19 cellular contexts compared by ENCODE assay signal in genomic region chr7:150412016-150412415, GRCh38. TPM values are rescaled to one million over a fixed set of nuclear protein-coding genes. Genes with fewer than 3 reads are reported as not detected.
DNase-seq lines count a peak whose midpoint lies in the region; ATAC-seq and TF ChIP-seq lines count a peak whose summit lies in the region.
"Had no signal": no experiment of that assay in that cellular context is flagged by ENCODE, and none has a peak within 500 bp of the region (broad histone marks: within the 10 kb centered on the region; RNA-seq: fewer than 3 reads in every experiment).

No MANE protein-coding gene starts in this region.

- H3K27ac Mint-ChIP-seq in T-helper 2 cell treated with Interferon-gamma antibody and Interleukin-4, amounts not matched to agents 5 μg/mL and 100 μg/mL, for 36 hours: peak overlapping the region; percentile 4
- peak overlapping the region; percentile 76; the same call in 1 of the 2 replicates for H3K27ac Mint-ChIP-seq in WTC11
- H3K27ac Mint-ChIP-seq in neural crest cell (ENCODE audit: unreplicated experiment): peak overlapping the region; percentile 17

- no peak overlapping the region for H3K4me3 ChIP-seq in BLaER1

- no peak overlapping the region for H3K9ac ChIP-seq in BLaER1

- peaks cover 10% of the 10 kb centered on the region for H3K4me1 Mint-ChIP-seq in T-helper 2 cell treated with Interferon-gamma antibody and Interleukin-4, amounts not matched to agents 5 μg/mL and 100 μg/mL, for 36 hours (ENCODE audit: low read depth)
- H3K4me1 Mint-ChIP-seq in WTC11: peaks cover 11% of the 10 kb centered on the region
- H3K4me1 Mint-ChIP-seq in neural crest cell: peaks cover 49% of the 10 kb centered on the region

- no peaks in the 10 kb centered on the region for H3K9me3 Mint-ChIP-seq in T-helper 2 cell treated with Interferon-gamma antibody and Interleukin-4, amounts not matched to agents 5 μg/mL and 100 μg/mL, for 36 hours
- no peaks in the 10 kb centered on the region for H3K9me3 Mint-ChIP-seq in WTC11
- H3K9me3 Mint-ChIP-seq in neural crest cell: no peaks in the 10 kb centered on the region

- peak overlapping the region; percentile 35; the same call in 1 of the 2 replicates for H3K27ac ChIP-seq in BLaER1

- H3K4me3 Mint-ChIP-seq in T-helper 2 cell treated with Interferon-gamma antibody and Interleukin-4, amounts not matched to agents 5 μg/mL and 100 μg/mL, for 36 hours: no peak overlapping the region
- no peak overlapping the region for H3K4me3 Mint-ChIP-seq in WTC11
- H3K4me3 Mint-ChIP-seq in neural crest cell: no peak overlapping the region

- H4K20me1 ChIP-seq in BLaER1: peaks cover 32% of the 10 kb centered on the region; the same call in 1 of the 2 replicates

- H3K27me3 Mint-ChIP-seq in T-helper 2 cell treated with Interferon-gamma antibody and Interleukin-4, amounts not matched to agents 5 μg/mL and 100 μg/mL, for 36 hours (ENCODE audit: low read depth): no peaks in the 10 kb centered on the region
- H3K27me3 Mint-ChIP-seq in WTC11 (ENCODE audit: low read depth): no peaks in the 10 kb centered on the region; the same call in 1 of the 2 replicates
- no peaks in the 10 kb centered on the region for H3K27me3 Mint-ChIP-seq in neural crest cell (ENCODE audit: low read depth)

- H3K4me2 ChIP-seq in BLaER1: peak overlapping the region; percentile 87

- H3K36me3 ChIP-seq in BLaER1: peaks cover 36% of the 10 kb centered on the region

- H3K4me1 ChIP-seq in BLaER1: peaks cover 66% of the 10 kb centered on the region

- POLR2A ChIA-PET in WTC11 (lab: Charles Lee): interaction anchor here (0.9 to 1.6 kb wide), 3 partner anchors 10 to 83 kb away, joined by 3 to 5 read pairs (median 3); no protein-coding TSS in a partner anchor

- ATAC-seq in WTC11: no peak
- no peak for ATAC-seq in HG02610 (IDR thresholded peaks at IDR 0.05; ENCODE audit: unreplicated experiment)
- no peak for ATAC-seq in GM21825 (IDR thresholded peaks at IDR 0.05; ENCODE audit: unreplicated experiment)
- ATAC-seq in HG03469 (IDR thresholded peaks at IDR 0.05; ENCODE audit: unreplicated experiment): no peak
- ATAC-seq: HCT116, Panc1 had no signal

- peaks cover 24% of the 10 kb centered on the region for H3K36me3 Mint-ChIP-seq in T-helper 2 cell treated with Interferon-gamma antibody and Interleukin-4, amounts not matched to agents 5 μg/mL and 100 μg/mL, for 36 hours (ENCODE audit: low read depth)
- peaks cover 6% of the 10 kb centered on the region for H3K36me3 Mint-ChIP-seq in WTC11
- H3K36me3 Mint-ChIP-seq in neural crest cell (ENCODE audit: low read depth): peaks cover 4% of the 10 kb centered on the region

- DNase-seq in T-helper 2 cell treated with Interferon-gamma antibody and Interleukin-4, amounts not matched to agents 5 μg/mL and 100 μg/mL, for 36 hours (ENCODE audit: low spot score): no peak
- DNase-seq in T-helper 2 cell: no peak
- DNase-seq in WTC11 (ENCODE audit: low spot score): no peak
- DNase-seq in neural crest cell (ENCODE audit: low read depth, low spot score): no peak
- DNase-seq: 8988T, C1 segment of cervical spinal cord, Caco-2, DMS53, NCI-H1417, NCI-H1930, NCI-H2171 treated with DMSO at 0.1 percent for 48 hours, SHP77 had no signal

- TF ChIP-seq CTCF in WTC11 (IDR thresholded peaks at IDR 0.05) (no peak), neural crest cell (conservative IDR thresholded peaks at IDR 0.05) (no peak)

- no peaks in the 10 kb centered on the region for H3K9me3 ChIP-seq in BLaER1
- H3K9me3 ChIP-seq: Caco-2 had no signal

- H3K27me3 ChIP-seq in BLaER1: no peaks in the 10 kb centered on the region

- CTCF ChIA-PET in WTC11 (lab: Charles Lee): interaction anchor here (0.6 to 1.2 kb wide), 3 partner anchors 9 to 56 kb away, joined by 3 to 4 read pairs (median 3); no protein-coding TSS in a partner anchor

TF ChIP-seq in WTC11, 78 proteins besides CTCF, POLR2A, EP300 and RAD21 (continues in another document):
- TF ChIP-seq KAT7 (CRISPR knock-in tag; IDR thresholded peaks at IDR 0.05; ENCODE audit: borderline replicate concordance) (no peak), NFATC4 (CRISPR knock-in tag; IDR thresholded peaks at IDR 0.05) (no peak), CDX4 (CRISPR knock-in tag; IDR thresholded peaks at IDR 0.05; ENCODE audit: borderline replicate concordance) (no peak), FOXJ3 (CRISPR knock-in tag; IDR thresholded peaks at IDR 0.05; ENCODE audit: borderline replicate concordance) (no peak), E2F4 (CRISPR knock-in tag; IDR thresholded peaks at IDR 0.05; ENCODE audit: borderline replicate concordance, low read depth) (no peak), NFYB (CRISPR knock-in tag; conservative IDR thresholded peaks at IDR 0.05; ENCODE audit: low read depth) (no peak), CREB1 (CRISPR knock-in tag; IDR thresholded peaks at IDR 0.05) (no peak), ZNF425 (CRISPR knock-in tag; conservative IDR thresholded peaks at IDR 0.05) (no peak), TEAD4 (CRISPR knock-in tag; IDR thresholded peaks at IDR 0.05) (no peak)
- TF ChIP-seq, protein P1, sequence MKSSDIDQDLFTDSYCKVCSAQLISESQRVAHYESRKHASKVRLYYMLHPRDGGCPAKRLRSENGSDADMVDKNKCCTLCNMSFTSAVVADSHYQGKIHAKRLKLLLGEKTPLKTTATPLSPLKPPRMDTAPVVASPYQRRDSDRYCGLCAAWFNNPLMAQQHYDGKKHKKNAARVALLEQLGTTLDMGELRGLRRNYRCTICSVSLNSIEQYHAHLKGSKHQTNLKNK (CRISPR knock-in tag; IDR thresholded peaks at IDR 0.05): no peak
- TF ChIP-seq, protein P2, sequence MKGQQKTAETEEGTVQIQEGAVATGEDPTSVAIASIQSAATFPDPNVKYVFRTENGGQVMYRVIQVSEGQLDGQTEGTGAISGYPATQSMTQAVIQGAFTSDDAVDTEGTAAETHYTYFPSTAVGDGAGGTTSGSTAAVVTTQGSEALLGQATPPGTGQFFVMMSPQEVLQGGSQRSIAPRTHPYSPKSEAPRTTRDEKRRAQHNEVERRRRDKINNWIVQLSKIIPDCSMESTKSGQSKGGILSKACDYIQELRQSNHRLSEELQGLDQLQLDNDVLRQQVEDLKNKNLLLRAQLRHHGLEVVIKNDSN (CRISPR knock-in tag; IDR thresholded peaks at IDR 0.05): no peak
- TF ChIP-seq, protein P3, sequence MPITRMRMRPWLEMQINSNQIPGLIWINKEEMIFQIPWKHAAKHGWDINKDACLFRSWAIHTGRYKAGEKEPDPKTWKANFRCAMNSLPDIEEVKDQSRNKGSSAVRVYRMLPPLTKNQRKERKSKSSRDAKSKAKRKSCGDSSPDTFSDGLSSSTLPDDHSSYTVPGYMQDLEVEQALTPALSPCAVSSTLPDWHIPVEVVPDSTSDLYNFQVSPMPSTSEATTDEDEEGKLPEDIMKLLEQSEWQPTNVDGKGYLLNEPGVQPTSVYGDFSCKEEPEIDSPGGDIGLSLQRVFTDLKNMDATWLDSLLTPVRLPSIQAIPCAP (CRISPR knock-in tag; IDR thresholded peaks at IDR 0.05): no peak

RNA-seq across cellular contexts. Expression of gene ZNF775, which starts 32.9 kb away (rescaled TPM):
- total RNA-seq in WTC11 (2021): 24.1 to 26.6 TPM (median 25.4 TPM) in 3 replicates
- total RNA-seq in neural crest cell: 13.3 and 16.5 TPM in 2 replicates

RNA-seq across cellular contexts. Expression of gene GIMAP8, which starts 38.4 kb away (rescaled TPM):
- total RNA-seq in WTC11 (2021): 0.09 to 0.18 TPM (median 0.09 TPM) in 3 replicates
- total RNA-seq in neural crest cell: not detected in 2 replicates
- total RNA-seq: NCI-H460 had no signal

RNA-seq across cellular contexts. Expression of gene REPIN1, which starts 43.4 kb away (rescaled TPM):
- 105 to 130 TPM (median 112 TPM) in 3 replicates for total RNA-seq in WTC11 (2021)
- 212 and 224 TPM in 2 replicates for total RNA-seq in neural crest cell

Comparison
In these comparisons a context has a peak if more than half of its experiments do, and no peak if none do; other contexts are left out.
1. H3K27ac Mint-ChIP-seq: peak in every context shown above with its lines; median percentile 76 in WTC11; 17 in neural crest cell; 4 in T-helper 2 cell treated with Interferon-gamma antibody and Interleukin-4, amounts not matched to agents 5 μg/mL and 100 μg/mL, for 36 hours.